10 cellular contexts compared by ENCODE assay signal in the genomic region with DNA sequence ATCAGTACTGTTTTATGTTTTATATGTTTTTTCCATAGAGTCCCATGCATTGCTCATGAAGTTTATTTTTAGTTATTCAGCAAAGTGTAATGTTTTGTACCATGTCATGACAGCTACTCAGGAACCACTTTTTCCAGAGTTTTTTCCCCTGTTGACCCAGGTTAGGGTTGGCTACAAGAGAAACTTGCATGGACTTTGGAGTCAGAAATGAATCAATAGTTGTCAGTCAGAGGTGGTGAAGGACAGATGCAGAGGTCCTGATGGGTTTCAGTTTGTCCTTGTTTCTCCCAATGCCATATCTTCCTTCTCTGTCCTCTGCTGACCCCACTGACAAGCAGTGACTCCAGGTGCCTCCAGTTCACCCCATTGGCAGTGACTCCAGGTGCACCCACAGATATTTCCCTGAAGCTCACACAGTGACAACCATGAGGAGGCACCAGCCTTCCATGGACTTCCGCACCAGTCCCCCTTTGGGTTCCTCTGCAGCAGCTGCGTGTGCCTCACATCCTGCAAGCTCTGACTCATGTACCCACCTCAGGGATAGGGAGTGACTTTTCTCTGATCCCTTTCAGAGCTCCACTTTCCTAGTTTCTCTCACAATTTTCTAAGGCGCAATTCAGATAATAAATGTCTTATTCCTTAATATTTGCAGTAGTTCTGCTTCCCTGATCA.
DNase-seq lines count a peak whose midpoint lies in the region; FAIRE-seq and TF ChIP-seq lines count a peak whose summit lies in the region.
"Had no signal": no experiment of that assay in that cellular context is flagged by ENCODE, and none has a peak within 500 bp of the region (broad histone marks: within the 10 kb centered on the region; RNA-seq: fewer than 3 reads in every experiment).

No MANE protein-coding gene starts in this region.

- no peak overlapping the region for H2BK120ac ChIP-seq in mesendoderm (ENCODE audit: low read depth, low read length)

- H3K18ac ChIP-seq in mesendoderm (ENCODE audit: low read length): no peak overlapping the region

- no peak overlapping the region for H4K8ac ChIP-seq in mesendoderm (ENCODE audit: low read depth, low read length)

- FAIRE-seq in GM12892 (lab: Jason Lieb, UNC): peak; percentile 40
- FAIRE-seq in bronchial epithelial cell (lab: Jason Lieb, UNC): peak; percentile 43

- H3K56ac ChIP-seq in mesendoderm (ENCODE audit: low read length): no peak overlapping the region

- H3K27ac ChIP-seq in mesendoderm (ENCODE audit: low read depth, low read length): no peak overlapping the region

- no peaks in the 10 kb centered on the region for H3K79me1 ChIP-seq in mesendoderm (ENCODE audit: low read length)

- WGBS in mesendoderm (ENCODE audit: extremely low coverage, insufficient coverage, low lambda C conversion rate): no CpG with 5 or more reads among the region's 3 CpGs

- no peak overlapping the region for H3K4me2 ChIP-seq in mesendoderm (ENCODE audit: low read length)

- H3K4me1 ChIP-seq in mesendoderm (ENCODE audit: control insufficient read depth, low read depth, low read length): no peaks in the 10 kb centered on the region

- H2AK5ac ChIP-seq in mesendoderm (ENCODE audit: low read length): no peak overlapping the region

- H3K27me3 ChIP-seq in bronchial epithelial cell (ENCODE audit: control insufficient read depth, insufficient read depth, low read length) (no peaks in the 10 kb centered on the region), mesendoderm (ENCODE audit: insufficient read depth, low read length, poor library complexity) (no peaks in the 10 kb centered on the region)

- no peak overlapping the region for H4K5ac ChIP-seq in mesendoderm (ENCODE audit: low read length)

- no peak overlapping the region for H3K4me3 ChIP-seq in bronchial epithelial cell (ENCODE audit: low read depth, low read length)
- no peak overlapping the region for H3K4me3 ChIP-seq in mesendoderm (ENCODE audit: low read length)

- no peaks in the 10 kb centered on the region for H3K36me3 ChIP-seq in bronchial epithelial cell (ENCODE audit: control insufficient read depth, insufficient read depth, low read length)
- H3K36me3 ChIP-seq in mesendoderm (ENCODE audit: control insufficient read depth, insufficient read depth, low read length): no peaks in the 10 kb centered on the region

- no peak overlapping the region for H2BK5ac ChIP-seq in mesendoderm (ENCODE audit: low read length)

- H3K9ac ChIP-seq in mesendoderm (ENCODE audit: low read length): no peak overlapping the region

- H3K4ac ChIP-seq in mesendoderm (ENCODE audit: low read depth, low read length): no peak overlapping the region

- no peaks in the 10 kb centered on the region for H3K79me2 ChIP-seq in mesendoderm (ENCODE audit: control insufficient read depth, insufficient read depth, low read length)

- no peak for TF ChIP-seq CTCF in bronchial epithelial cell (IDR thresholded peaks at IDR 0.05; ENCODE audit: insufficient read depth, low read length, severe bottlenecking)

- TF ChIP-seq POLR2A in GM12892 (IDR thresholded peaks at IDR 0.05; ENCODE audit: low read depth, low read length): no peak

- no peak overlapping the region for H3K23ac ChIP-seq in mesendoderm (ENCODE audit: low read length)

- DNase-seq in GM12892 (ENCODE audit: insufficient read length) (no peak), MV-4-11 (lab: John Stamatoyannopoulos, UW) (peak; percentile 71), bronchial epithelial cell (ENCODE audit: low read depth) (peak; percentile 69), mesendoderm (peak; percentile 50), foreskin melanocyte (no peak), COLO829 (ENCODE audit: low spot score) (no peak), DMS 273 treated with DMSO at 0.1 percent for 48 hours (lab: John Stamatoyannopoulos, UW) (no peak), NCI-H1436 treated with DMSO at 0.1 percent for 48 hours (lab: John Stamatoyannopoulos, UW) (no peak)
- DNase-seq: amygdala; CD8-positive, alpha-beta T cell had no signal

- no peak overlapping the region for H2BK15ac ChIP-seq in mesendoderm (replicated peaks; ENCODE audit: low read depth)

Comparison
In these comparisons a context has a peak if more than half of its experiments do, and no peak if none do; other contexts are left out.
1. DNase-seq: peak in MV-4-11 (single experiment), bronchial epithelial cell (single experiment) and mesendoderm (single experiment); none in GM12892 (single experiment), foreskin melanocyte (single experiment), COLO829 (single experiment), DMS 273 treated with DMSO at 0.1 percent for 48 hours (single experiment) and NCI-H1436 treated with DMSO at 0.1 percent for 48 hours (single experiment).